ENCODE assay signal across 8 cellular contexts in the genomic region with DNA sequence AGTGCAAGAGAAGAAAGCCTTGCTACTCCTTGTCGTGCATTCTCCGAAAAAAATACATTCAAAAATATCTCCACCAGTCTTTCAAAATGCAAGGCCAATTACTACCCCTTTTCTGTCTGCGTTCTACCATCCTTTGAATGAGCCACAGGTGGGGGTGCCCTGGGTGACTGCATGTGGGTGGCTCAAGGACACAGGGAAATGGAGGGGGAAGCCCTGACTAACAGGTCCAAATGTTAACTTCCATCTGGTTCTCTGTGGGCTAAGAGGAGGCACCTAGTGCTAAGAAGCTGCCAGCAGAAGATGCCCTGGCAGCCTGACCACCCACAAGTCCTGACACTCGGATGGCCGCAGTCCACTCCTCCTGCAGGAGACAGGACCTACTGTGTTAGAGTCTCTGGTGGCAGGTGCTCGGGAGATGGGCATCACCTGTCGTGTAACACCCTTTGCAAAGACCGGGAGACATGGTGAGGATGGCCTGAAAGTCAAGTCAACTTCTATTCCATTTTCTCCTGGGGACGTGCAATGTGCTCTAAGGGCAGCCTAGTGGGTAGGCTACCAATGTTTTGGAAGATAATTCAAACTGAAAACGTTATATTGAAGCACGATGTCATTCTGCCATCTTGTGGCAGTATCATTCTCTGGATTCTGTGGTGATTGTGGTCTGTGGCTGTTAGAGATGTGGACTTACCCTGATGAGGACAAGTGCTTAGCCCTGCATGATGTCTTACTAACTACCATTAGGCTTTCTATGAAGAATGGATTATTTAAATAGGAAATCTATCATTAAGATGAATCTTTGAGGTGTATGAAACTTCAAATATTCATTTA. TPM values are rescaled to one million over a fixed set of nuclear protein-coding genes. Genes with fewer than 3 reads are reported as not detected.
DNase-seq lines count a peak whose midpoint lies in the region; ATAC-seq and TF ChIP-seq lines count a peak whose summit lies in the region.

No MANE protein-coding gene starts in this region.

- H3K9me3 ChIP-seq in colonic mucosa (no peaks in the 10 kb centered on the region), mucosa of descending colon (peaks cover 12% of the 10 kb centered on the region)

- no peak overlapping the region for H3K9ac ChIP-seq in colonic mucosa (ENCODE audit: low read depth in 2 of 2, low read length in 2 of 2)

- TF ChIP-seq CTCF in colonic mucosa (IDR thresholded peaks at IDR 0.05) (peak; percentile 37), mucosa of descending colon (IDR thresholded peaks at IDR 0.05) (no peak)

- H3K4me3 ChIP-seq in colonic mucosa, result no peak overlapping the region
- H3K4me3 ChIP-seq in mucosa of descending colon, result no peak overlapping the region

- no peak overlapping the region for H3K27ac ChIP-seq in colonic mucosa

- ATAC-seq in GM19455 (IDR thresholded peaks at IDR 0.05; ENCODE audit: unreplicated experiment) (peak; percentile 90), HG03520 (IDR thresholded peaks at IDR 0.05; ENCODE audit: unreplicated experiment) (peak; percentile 82), mucosa of descending colon (peak; percentile 63)

- no peaks in the 10 kb centered on the region for H3K27me3 ChIP-seq in colonic mucosa

- DNase-seq in NCI-H1417 (lab: John Stamatoyannopoulos, UW), result peak; percentile 5 to 63 (median 39)
- no peak for DNase-seq in NCI-H1417 treated with DMSO at 0.1 percent for 48 hours (lab: John Stamatoyannopoulos, UW)
- peak; percentile 9 for DNase-seq in SK-N-DZ (ENCODE audit: low spot score)
- DNase-seq in colonic mucosa, result no peak
- DNase-seq in mucosa of descending colon, result peak in 1 of 3 donors; percentile 33
- DNase-seq in UCSD-AML1 (lab: John Stamatoyannopoulos, UW; ENCODE audit: unreplicated experiment), result no peak

- intact Hi-C loops in colonic mucosa (cut with DNase I), result no loop called here
- intact Hi-C loops in mucosa of descending colon (cut with DNase I, micrococcal nuclease), result no loop called here

- no peaks in the 10 kb centered on the region for H3K4me1 ChIP-seq in colonic mucosa
- no peaks in the 10 kb centered on the region for H3K4me1 ChIP-seq in mucosa of descending colon (ENCODE audit: low read depth)

- H3K36me3 ChIP-seq in colonic mucosa (no peaks in the 10 kb centered on the region), mucosa of descending colon (ENCODE audit: low read depth) (no peaks in the 10 kb centered on the region)

RNA-seq across cellular contexts. Expression of a gene that starts 27.4 kb away (rescaled TPM):
- 9.8 and 13.8 TPM in 2 replicates for polyA plus RNA-seq in SK-N-DZ (2014; cell fraction: cytosol; rRNA removed)
- polyA plus RNA-seq in SK-N-DZ (2014; cell fraction: nucleus; rRNA removed), result 9.3 and 12.4 TPM in 2 replicates
- 10 to 100 TPM; 73.8 to 84.4 TPM for total RNA-seq in colonic mucosa
- 100 to 1,000 TPM in 2 of 3 donors, 10 to 100 TPM in 1; 97.7 to 112 (median 101) TPM for total RNA-seq in mucosa of descending colon

RNA-seq across cellular contexts. Expression of a gene that starts 50.7 kb away (rescaled TPM):
- not detected in 2 replicates for polyA plus RNA-seq in SK-N-DZ (2014; cell fraction: cytosol; rRNA removed)
- not detected in 2 replicates for polyA plus RNA-seq in SK-N-DZ (2014; cell fraction: nucleus; rRNA removed)
- total RNA-seq in colonic mucosa, result not detected
- total RNA-seq in mucosa of descending colon, result not detected

Comparison
In these comparisons a context has a peak if more than half of its experiments do, and no peak if none do; other contexts are left out.
1. DNase-seq: peak in NCI-H1417 (3 of 3) and SK-N-DZ (single experiment); none in NCI-H1417 treated with DMSO at 0.1 percent for 48 hours (single experiment), colonic mucosa (single experiment) and UCSD-AML1 (single experiment).
2. Peak in every context shown above with its lines, with median percentiles within 50 percentile points of each other: ATAC-seq.